1 cellular context compared by ENCODE assay signal in the genomic region with DNA sequence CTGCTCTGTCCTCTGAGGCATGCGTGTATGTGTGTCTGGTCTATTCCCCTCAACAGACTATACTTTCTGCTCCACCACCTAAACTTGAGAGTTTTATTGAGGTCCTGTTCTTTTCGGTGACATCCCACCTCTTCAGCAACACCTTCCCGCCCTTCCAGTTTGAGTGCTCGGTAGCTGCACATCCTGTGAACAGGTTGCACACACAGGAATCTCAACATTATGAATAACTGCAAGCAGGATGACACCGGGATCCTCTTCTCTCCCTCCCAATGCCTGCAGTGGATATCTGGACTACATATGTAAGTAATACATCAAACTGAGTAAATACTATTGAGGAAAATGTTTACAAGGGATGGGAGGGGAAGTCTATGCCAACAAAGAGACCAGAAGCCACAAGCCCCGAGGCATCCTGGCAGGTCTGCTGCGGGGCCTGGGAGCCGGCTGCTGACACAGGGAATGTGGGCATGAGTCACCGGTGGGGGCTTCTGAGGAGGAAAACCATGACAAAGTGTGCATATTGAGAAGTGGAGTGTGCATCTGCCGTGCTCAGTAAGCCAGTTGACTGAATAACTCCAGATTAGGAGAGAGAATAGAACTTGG.
TF ChIP-seq lines count a peak whose summit lies in the region.

No MANE protein-coding gene starts in this region.

TF ChIP-seq in HEK293, 187 proteins besides CTCF, POLR2A, EP300 and RAD21 (continued from another document and continues in another):
- TF ChIP-seq ZNF248 (tag by site-specific recombination; IDR thresholded peaks at IDR 0.05) (no peak), KLF17 (tag by site-specific recombination; IDR thresholded peaks at IDR 0.05) (peak; percentile 85; the same call in 1 of the 2 replicates), ZNF629 (tag by site-specific recombination; IDR thresholded peaks at IDR 0.05) (no peak; the same call in 1 of the 2 replicates), ZNF654 (tag by site-specific recombination; IDR thresholded peaks at IDR 0.05; ENCODE audit: low read depth) (no peak), ZNF791 (tag by site-specific recombination; IDR thresholded peaks at IDR 0.05) (no peak), ZNF549 (tag by site-specific recombination; IDR thresholded peaks at IDR 0.05) (no peak), ZNF18 (tag by site-specific recombination; IDR thresholded peaks at IDR 0.05) (no peak), IKZF3 (tag by site-specific recombination; IDR thresholded peaks at IDR 0.05) (peak; percentile 29; the same call in 1 of the 2 replicates), ZNF426 (tag by site-specific recombination; IDR thresholded peaks at IDR 0.05) (no peak), KLF7 (tag by site-specific recombination; IDR thresholded peaks at IDR 0.05; ENCODE audit: borderline replicate concordance) (no peak), KLF10 (tag by site-specific recombination; IDR thresholded peaks at IDR 0.05) (0 out of 2 replicates have a peak, but pooled peaks have one; percentile 19), ZBTB21 (tag by site-specific recombination; IDR thresholded peaks at IDR 0.05) (no peak), ZNF830 (tag by site-specific recombination; IDR thresholded peaks at IDR 0.05; ENCODE audit: low read depth) (no peak), ZNF302 (tag by site-specific recombination; IDR thresholded peaks at IDR 0.05; ENCODE audit: low read depth) (no peak), ZNF768 (tag by site-specific recombination; IDR thresholded peaks at IDR 0.05) (no peak), ZNF146 (tag by site-specific recombination; IDR thresholded peaks at IDR 0.05) (no peak), ZNF624 (tag by site-specific recombination; IDR thresholded peaks at IDR 0.05) (no peak), ZNF175 (tag by site-specific recombination; IDR thresholded peaks at IDR 0.05) (no peak), ZIC2 (tag by site-specific recombination; IDR thresholded peaks at IDR 0.05) (no peak), ZNF138 (tag by site-specific recombination; IDR thresholded peaks at IDR 0.05; ENCODE audit: borderline replicate concordance) (no peak), ZNF148 (tag by site-specific recombination; IDR thresholded peaks at IDR 0.05; ENCODE audit: borderline replicate concordance) (no peak), ZBTB17 (tag by site-specific recombination; IDR thresholded peaks at IDR 0.05) (no peak), ZNF529 (tag by site-specific recombination; IDR thresholded peaks at IDR 0.05; ENCODE audit: insufficient replicate concordance) (no peak), HOXC10 (CRISPR knock-in tag; IDR thresholded peaks at IDR 0.05) (no peak), ZEB2 (tag by site-specific recombination; IDR thresholded peaks at IDR 0.05) (peak; percentile 64; the same call in 1 of the 2 replicates), ZNF391 (tag by site-specific recombination; IDR thresholded peaks at IDR 0.05; ENCODE audit: borderline replicate concordance, low read depth) (no peak), EGR2 (tag by site-specific recombination; IDR thresholded peaks at IDR 0.05; ENCODE audit: low read depth) (no peak), ZNF585B (tag by site-specific recombination; IDR thresholded peaks at IDR 0.05) (no peak), GFI1B (tag by site-specific recombination; IDR thresholded peaks at IDR 0.05) (no peak), ZNF510 (tag by site-specific recombination; IDR thresholded peaks at IDR 0.05; ENCODE audit: insufficient replicate concordance) (no peak), ZSCAN4 (tag by site-specific recombination; IDR thresholded peaks at IDR 0.05) (peak; percentile 61; the same call in 1 of the 2 replicates), ZNF610 (tag by site-specific recombination; IDR thresholded peaks at IDR 0.05; ENCODE audit: borderline replicate concordance) (no peak), ZNF202 (tag by site-specific recombination; IDR thresholded peaks at IDR 0.05; ENCODE audit: borderline replicate concordance) (no peak), OVOL3 (tag by site-specific recombination; IDR thresholded peaks at IDR 0.05) (no peak), ZNF335 (tag by site-specific recombination; conservative IDR thresholded peaks at IDR 0.05) (peak; percentile 66), ZNF501 (tag by site-specific recombination; IDR thresholded peaks at IDR 0.05) (no peak), ZNF19 (tag by site-specific recombination; IDR thresholded peaks at IDR 0.05; ENCODE audit: low read depth) (no peak), ZNF837 (tag by site-specific recombination; IDR thresholded peaks at IDR 0.05) (no peak), ZNF366 (tag by site-specific recombination; conservative IDR thresholded peaks at IDR 0.05) (0 out of 2 replicates have a peak, but pooled peaks have one; percentile 15), BCL11A (tag by site-specific recombination; IDR thresholded peaks at IDR 0.05; ENCODE audit: low read depth) (no peak), ZNF214 (tag by site-specific recombination; IDR thresholded peaks at IDR 0.05; ENCODE audit: borderline replicate concordance) (no peak), KLF16 (tag by site-specific recombination; IDR thresholded peaks at IDR 0.05) (no peak), ZFP37 (tag by site-specific recombination; IDR thresholded peaks at IDR 0.05) (0 out of 2 replicates have a peak, but pooled peaks have one; percentile 30), ZNF555 (tag by site-specific recombination; conservative IDR thresholded peaks at IDR 0.05) (no peak), ZNF416 (tag by site-specific recombination; IDR thresholded peaks at IDR 0.05) (no peak), ZNF792 (tag by site-specific recombination; IDR thresholded peaks at IDR 0.05) (no peak), GLI4 (tag by site-specific recombination; IDR thresholded peaks at IDR 0.05) (no peak), ZNF670 (tag by site-specific recombination; IDR thresholded peaks at IDR 0.05; ENCODE audit: low read depth) (no peak), ZNF423 (tag by site-specific recombination; IDR thresholded peaks at IDR 0.05) (no peak), ZNF121 (tag by site-specific recombination; IDR thresholded peaks at IDR 0.05) (no peak), ZNF23 (tag by site-specific recombination; IDR thresholded peaks at IDR 0.05; ENCODE audit: borderline replicate concordance) (no peak)
- TF ChIP-seq, protein P1, sequence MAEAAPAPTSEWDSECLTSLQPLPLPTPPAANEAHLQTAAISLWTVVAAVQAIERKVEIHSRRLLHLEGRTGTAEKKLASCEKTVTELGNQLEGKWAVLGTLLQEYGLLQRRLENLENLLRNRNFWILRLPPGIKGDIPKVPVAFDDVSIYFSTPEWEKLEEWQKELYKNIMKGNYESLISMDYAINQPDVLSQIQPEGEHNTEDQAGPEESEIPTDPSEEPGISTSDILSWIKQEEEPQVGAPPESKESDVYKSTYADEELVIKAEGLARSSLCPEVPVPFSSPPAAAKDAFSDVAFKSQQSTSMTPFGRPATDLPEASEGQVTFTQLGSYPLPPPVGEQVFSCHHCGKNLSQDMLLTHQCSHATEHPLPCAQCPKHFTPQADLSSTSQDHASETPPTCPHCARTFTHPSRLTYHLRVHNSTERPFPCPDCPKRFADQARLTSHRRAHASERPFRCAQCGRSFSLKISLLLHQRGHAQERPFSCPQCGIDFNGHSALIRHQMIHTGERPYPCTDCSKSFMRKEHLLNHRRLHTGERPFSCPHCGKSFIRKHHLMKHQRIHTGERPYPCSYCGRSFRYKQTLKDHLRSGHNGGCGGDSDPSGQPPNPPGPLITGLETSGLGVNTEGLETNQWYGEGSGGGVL (tag by site-specific recombination; IDR thresholded peaks at IDR 0.05), result peak; percentile 86
- TF ChIP-seq, protein P2, sequence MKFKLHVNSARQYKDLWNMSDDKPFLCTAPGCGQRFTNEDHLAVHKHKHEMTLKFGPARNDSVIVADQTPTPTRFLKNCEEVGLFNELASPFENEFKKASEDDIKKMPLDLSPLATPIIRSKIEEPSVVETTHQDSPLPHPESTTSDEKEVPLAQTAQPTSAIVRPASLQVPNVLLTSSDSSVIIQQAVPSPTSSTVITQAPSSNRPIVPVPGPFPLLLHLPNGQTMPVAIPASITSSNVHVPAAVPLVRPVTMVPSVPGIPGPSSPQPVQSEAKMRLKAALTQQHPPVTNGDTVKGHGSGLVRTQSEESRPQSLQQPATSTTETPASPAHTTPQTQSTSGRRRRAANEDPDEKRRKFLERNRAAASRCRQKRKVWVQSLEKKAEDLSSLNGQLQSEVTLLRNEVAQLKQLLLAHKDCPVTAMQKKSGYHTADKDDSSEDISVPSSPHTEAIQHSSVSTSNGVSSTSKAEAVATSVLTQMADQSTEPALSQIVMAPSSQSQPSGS (tag by site-specific recombination; IDR thresholded peaks at IDR 0.05; ENCODE audit: low read depth), result no peak
- TF ChIP-seq, protein P3, sequence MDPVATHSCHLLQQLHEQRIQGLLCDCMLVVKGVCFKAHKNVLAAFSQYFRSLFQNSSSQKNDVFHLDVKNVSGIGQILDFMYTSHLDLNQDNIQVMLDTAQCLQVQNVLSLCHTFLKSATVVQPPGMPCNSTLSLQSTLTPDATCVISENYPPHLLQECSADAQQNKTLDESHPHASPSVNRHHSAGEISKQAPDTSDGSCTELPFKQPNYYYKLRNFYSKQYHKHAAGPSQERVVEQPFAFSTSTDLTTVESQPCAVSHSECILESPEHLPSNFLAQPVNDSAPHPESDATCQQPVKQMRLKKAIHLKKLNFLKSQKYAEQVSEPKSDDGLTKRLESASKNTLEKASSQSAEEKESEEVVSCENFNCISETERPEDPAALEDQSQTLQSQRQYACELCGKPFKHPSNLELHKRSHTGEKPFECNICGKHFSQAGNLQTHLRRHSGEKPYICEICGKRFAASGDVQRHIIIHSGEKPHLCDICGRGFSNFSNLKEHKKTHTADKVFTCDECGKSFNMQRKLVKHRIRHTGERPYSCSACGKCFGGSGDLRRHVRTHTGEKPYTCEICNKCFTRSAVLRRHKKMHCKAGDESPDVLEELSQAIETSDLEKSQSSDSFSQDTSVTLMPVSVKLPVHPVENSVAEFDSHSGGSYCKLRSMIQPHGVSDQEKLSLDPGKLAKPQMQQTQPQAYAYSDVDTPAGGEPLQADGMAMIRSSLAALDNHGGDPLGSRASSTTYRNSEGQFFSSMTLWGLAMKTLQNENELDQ (tag by site-specific recombination; IDR thresholded peaks at IDR 0.05; ENCODE audit: low read depth), result no peak
